ENCODE assay signal across 23 cellular contexts in the genomic region with DNA sequence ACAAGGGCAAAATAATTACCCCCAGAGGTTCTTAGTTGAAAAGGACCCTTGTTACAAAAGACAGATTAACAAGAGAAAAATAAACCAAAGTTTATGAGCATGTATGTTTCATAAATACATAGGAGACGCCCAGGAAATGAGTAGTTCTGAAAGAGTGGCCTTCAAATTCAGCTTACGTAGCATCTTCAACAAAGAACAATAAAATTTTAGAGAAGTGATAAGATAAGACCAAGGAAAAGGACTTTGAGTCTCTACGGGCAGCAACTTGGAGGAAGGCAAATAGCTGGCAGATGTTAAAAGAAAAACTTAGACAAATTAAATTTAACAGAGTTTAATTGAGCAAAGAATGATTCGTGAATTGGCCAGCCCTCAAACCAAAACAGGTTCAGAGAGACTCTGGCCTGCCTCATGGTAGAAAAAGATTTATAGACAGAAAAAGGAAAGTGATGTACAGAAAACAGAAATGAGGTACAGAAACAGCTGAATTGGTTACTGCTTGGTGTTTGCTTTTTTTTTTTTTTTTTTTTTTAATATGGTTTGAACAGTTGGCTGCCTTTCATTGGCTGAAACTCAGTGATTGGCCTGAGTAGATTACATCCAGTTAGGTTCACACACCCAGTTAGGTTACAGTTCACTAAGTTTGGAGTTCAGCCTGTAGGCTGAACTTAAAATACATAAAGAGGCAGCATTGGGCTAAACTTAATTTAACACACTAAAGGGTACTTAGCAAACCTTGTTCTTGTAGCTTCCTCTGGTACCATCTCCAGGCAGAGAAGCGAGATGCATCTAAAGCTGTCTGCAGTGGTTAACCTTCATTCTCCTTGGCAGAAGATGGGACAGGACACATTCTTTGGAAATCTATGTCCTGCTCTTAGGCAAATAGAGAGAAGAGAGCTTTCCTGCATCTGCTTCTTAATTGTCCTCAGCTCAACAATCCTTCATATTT. TPM values are rescaled to one million over a fixed set of nuclear protein-coding genes. Genes with fewer than 3 reads are reported as not detected.
A peak's percentile ranks its signal among the peaks of the same experiment; 100 is the strongest.
DNase-seq lines count a peak whose midpoint lies in the region; ATAC-seq and TF ChIP-seq lines count a peak whose summit lies in the region.
"Had no signal": no experiment of that assay in that cellular context is flagged by ENCODE, and none has a peak within 500 bp of the region (broad histone marks: within the 10 kb centered on the region; RNA-seq: fewer than 3 reads in every experiment).

No MANE protein-coding gene starts in this region.

- H3K79me2 ChIP-seq in SK-N-SH (ENCODE audit: insufficient read depth), result no peaks in the 10 kb centered on the region
- H3K79me2 ChIP-seq: parathyroid adenoma had no signal

- H3K9me3 Mint-ChIP-seq in stimulated activated effector memory CD8-positive, alpha-beta T cell treated with anti-CD3 and anti-CD28 coated beads, Interleukin-12 subunit alpha, Interleukin-12 subunit beta, amount 100 ng/mL, for 72 hours, result no peaks in the 10 kb centered on the region
- H3K9me3 Mint-ChIP-seq: activated CD4-positive, alpha-beta T cell treated with anti-CD3 and anti-CD28 coated beads, Interleukin-2, amount 10 ng/mL, durations not matched to agents 24 days and 14 days; memory B cell; natural killer cell treated with Interleukin-12 subunit alpha and Interleukin-12 subunit beta and Interleukin-15 and Interleukin-18, amount 100 ng/mL, for 72 hours; stimulated activated naive CD8-positive, alpha-beta T cell treated with anti-CD3 and anti-CD28 coated beads, Interleukin-15, Interleukin-2, amounts not matched to agents 100 ng/mL and 50 ng/mL, for 24 hours had no signal

- no peaks in the 10 kb centered on the region for H3K9me2 ChIP-seq in SK-N-SH

- H3K27ac ChIP-seq in SK-N-SH (ENCODE audit: low read depth in 2 of 2, low read length in 1 of 2) (no peak overlapping the region), VCaP (peak overlapping the region; percentile 76)
- H3K27ac ChIP-seq: 22Rv1, BLaER1, heart right ventricle, parathyroid adenoma had no signal

- DNase-seq in SK-N-SH, result no peak
- DNase-seq in fibroblast of the aortic adventitia (ENCODE audit: low read depth), result peak; percentile 78
- no peak for DNase-seq in stimulated activated effector memory CD8-positive, alpha-beta T cell treated with anti-CD3 and anti-CD28 coated beads, Interleukin-12 subunit alpha, Interleukin-12 subunit beta, amount 100 ng/mL, for 72 hours (ENCODE audit: low spot score in 2 of 2)
- no peak for DNase-seq in AG08395 (ENCODE audit: low spot score)
- DNase-seq in ecto neural progenitor cell (ENCODE audit: low spot score), result no peak
- no peak for DNase-seq in activated T-cell treated with anti-CD3 and anti-CD28 coated beads, Interleukin-2, amount 50 U/mL, for 48 hours
- DNase-seq: activated CD4-positive, alpha-beta T cell treated with anti-CD3 and anti-CD28 coated beads, Interleukin-2, amount 10 ng/mL, durations not matched to agents 24 days and 14 days; activated CD8-positive, alpha-beta memory T cell treated with anti-CD3 and anti-CD28 coated beads, Interleukin-2, amount 50 U/mL, for 4 hours; amniotic stem cell; H7; heart right ventricle; NCI-H1436 treated with DMSO at 0.1 percent for 48 hours; NCI-H82; trophoblast cell had no signal

- POLR2A ChIA-PET in SK-N-SH (lab: Yijun Ruan, JAX), result no interaction called here

- peak overlapping the region; percentile 10 for H3K4me3 Mint-ChIP-seq in stimulated activated effector memory CD8-positive, alpha-beta T cell treated with anti-CD3 and anti-CD28 coated beads, Interleukin-12 subunit alpha, Interleukin-12 subunit beta, amount 100 ng/mL, for 72 hours
- H3K4me3 Mint-ChIP-seq: activated CD4-positive, alpha-beta T cell treated with anti-CD3 and anti-CD28 coated beads, Interleukin-2, amount 10 ng/mL, durations not matched to agents 24 days and 14 days; memory B cell; natural killer cell treated with Interleukin-12 subunit alpha and Interleukin-12 subunit beta and Interleukin-15 and Interleukin-18, amount 100 ng/mL, for 72 hours; stimulated activated naive CD8-positive, alpha-beta T cell treated with anti-CD3 and anti-CD28 coated beads, Interleukin-15, Interleukin-2, amounts not matched to agents 100 ng/mL and 50 ng/mL, for 24 hours had no signal

- 59% methylated on average over 5 of the region's 5 CpGs for WGBS in SK-N-SH (ENCODE audit: low lambda C conversion rate)

- H3K4me1 ChIP-seq in SK-N-SH (ENCODE audit: control insufficient read depth in 1 of 2, insufficient read depth in 2 of 2, low read depth in 1 of 2, low read length in 1 of 2), result no peaks in the 10 kb centered on the region; a peak in 1 of 4 replicates
- H3K4me1 ChIP-seq: BLaER1, parathyroid adenoma had no signal

- no peak overlapping the region for H3K9ac ChIP-seq in SK-N-SH
- H3K9ac ChIP-seq: BLaER1, parathyroid adenoma had no signal

- H3K9me3 ChIP-seq in SK-N-SH, result no peaks in the 10 kb centered on the region
- H3K9me3 ChIP-seq: BLaER1, heart right ventricle had no signal

- H3K36me3 Mint-ChIP-seq in stimulated activated effector memory CD8-positive, alpha-beta T cell treated with anti-CD3 and anti-CD28 coated beads, Interleukin-12 subunit alpha, Interleukin-12 subunit beta, amount 100 ng/mL, for 72 hours, result no peaks in the 10 kb centered on the region
- H3K36me3 Mint-ChIP-seq: natural killer cell treated with Interleukin-12 subunit alpha and Interleukin-12 subunit beta and Interleukin-15 and Interleukin-18, amount 100 ng/mL, for 72 hours had no signal

- H3K27ac Mint-ChIP-seq in stimulated activated effector memory CD8-positive, alpha-beta T cell treated with anti-CD3 and anti-CD28 coated beads, Interleukin-12 subunit alpha, Interleukin-12 subunit beta, amount 100 ng/mL, for 72 hours, result peak overlapping the region; percentile 41
- H3K27ac Mint-ChIP-seq: activated CD4-positive, alpha-beta T cell treated with anti-CD3 and anti-CD28 coated beads, Interleukin-2, amount 10 ng/mL, durations not matched to agents 24 days and 14 days; memory B cell; natural killer cell treated with Interleukin-12 subunit alpha and Interleukin-12 subunit beta and Interleukin-15 and Interleukin-18, amount 100 ng/mL, for 72 hours; stimulated activated naive CD8-positive, alpha-beta T cell treated with anti-CD3 and anti-CD28 coated beads, Interleukin-15, Interleukin-2, amounts not matched to agents 100 ng/mL and 50 ng/mL, for 24 hours had no signal

- no peaks in the 10 kb centered on the region for H4K20me1 ChIP-seq in SK-N-SH (ENCODE audit: insufficient read depth)
- H4K20me1 ChIP-seq: BLaER1 had no signal

- no peak overlapping the region for H2AFZ ChIP-seq in SK-N-SH (ENCODE audit: low read depth)
- H2AFZ ChIP-seq: parathyroid adenoma had no signal

- no peak overlapping the region for H3K4me2 ChIP-seq in SK-N-SH
- H3K4me2 ChIP-seq: BLaER1 had no signal

- no peaks in the 10 kb centered on the region for H3K27me3 ChIP-seq in SK-N-SH (ENCODE audit: insufficient read depth)
- H3K27me3 ChIP-seq: BLaER1, heart right ventricle had no signal

- CTCF ChIA-PET in SK-N-SH (lab: Yijun Ruan, JAX), result interaction anchor here (1.0 to 1.8 kb wide), 4 partner anchors 18 to 219 kb away, joined by 3 to 8 read pairs (median 4); no protein-coding TSS in a partner anchor

- H3F3A ChIP-seq in SK-N-SH (replicated peaks; ENCODE audit: insufficient read depth), result no peaks in the 10 kb centered on the region

- no peak for TF ChIP-seq CTCF in SK-N-SH (IDR thresholded peaks at IDR 0.05)
- TF ChIP-seq CTCF in VCaP (conservative IDR thresholded peaks at IDR 0.05), result no peak
- no peak for TF ChIP-seq CTCF in fibroblast of the aortic adventitia (IDR thresholded peaks at IDR 0.05; ENCODE audit: insufficient read depth, low read length)

- peaks cover 11% of the 10 kb centered on the region for H3K4me1 Mint-ChIP-seq in stimulated activated effector memory CD8-positive, alpha-beta T cell treated with anti-CD3 and anti-CD28 coated beads, Interleukin-12 subunit alpha, Interleukin-12 subunit beta, amount 100 ng/mL, for 72 hours
- H3K4me1 Mint-ChIP-seq: activated CD4-positive, alpha-beta T cell treated with anti-CD3 and anti-CD28 coated beads, Interleukin-2, amount 10 ng/mL, durations not matched to agents 24 days and 14 days; memory B cell had no signal

- H3K4me3 ChIP-seq in SK-N-SH (ENCODE audit: low read depth in 2 of 2, low read length in 1 of 2) (no peak overlapping the region), fibroblast of the aortic adventitia (ENCODE audit: low read depth, low read length) (no peak overlapping the region)
- H3K4me3 ChIP-seq: BLaER1, heart right ventricle had no signal

- TF ChIP-seq RAD21 in SK-N-SH (IDR thresholded peaks at IDR 0.05; ENCODE audit: low read length), result no peak

- H3K36me3 ChIP-seq in SK-N-SH (replicated peaks in 1 of 2; ENCODE audit: control insufficient read depth in 1 of 2, insufficient read depth in 2 of 2, low read length in 1 of 2), result no peaks in the 10 kb centered on the region
- H3K36me3 ChIP-seq: BLaER1, heart right ventricle had no signal

- no peak for ATAC-seq in SK-N-SH treated with all-trans-retinoic acid at 6 μM for 48 hours
- ATAC-seq in stimulated activated effector memory CD8-positive, alpha-beta T cell treated with anti-CD3 and anti-CD28 coated beads, Interleukin-12 subunit alpha, Interleukin-12 subunit beta, amount 100 ng/mL, for 72 hours, result no peak
- ATAC-seq: heart right ventricle; natural killer cell treated with Interleukin-12 subunit alpha and Interleukin-12 subunit beta and Interleukin-15 and Interleukin-18, amount 100 ng/mL, for 72 hours had no signal

- no peak for TF ChIP-seq EP300 in SK-N-SH (IDR thresholded peaks at IDR 0.05; ENCODE audit: borderline replicate concordance in 1 of 2, low read depth in 1 of 2, low read length in 1 of 2)

TF ChIP-seq in SK-N-SH treated with all-trans-retinoic acid at 6 μM for 48 hours, 23 proteins besides CTCF, POLR2A, EP300 and RAD21 (continues in another document):
- peak; percentile 48 for TF ChIP-seq ISL1 (CRISPR knock-in tag; IDR thresholded peaks at IDR 0.05)

TF ChIP-seq in SK-N-SH, 30 proteins besides CTCF, POLR2A, EP300 and RAD21 (continues in another document):
- TF ChIP-seq EZH2phosphoT487 (IDR thresholded peaks at IDR 0.05; ENCODE audit: borderline replicate concordance, low read depth) (no peak), NRF1 (IDR thresholded peaks at IDR 0.05; ENCODE audit: low read depth, low read length) (no peak), GATA2 (CRISPR knock-in tag; IDR thresholded peaks at IDR 0.05) (no peak), RFX5 (IDR thresholded peaks at IDR 0.05; ENCODE audit: low read length) (no peak)
- TF ChIP-seq, protein P1, sequence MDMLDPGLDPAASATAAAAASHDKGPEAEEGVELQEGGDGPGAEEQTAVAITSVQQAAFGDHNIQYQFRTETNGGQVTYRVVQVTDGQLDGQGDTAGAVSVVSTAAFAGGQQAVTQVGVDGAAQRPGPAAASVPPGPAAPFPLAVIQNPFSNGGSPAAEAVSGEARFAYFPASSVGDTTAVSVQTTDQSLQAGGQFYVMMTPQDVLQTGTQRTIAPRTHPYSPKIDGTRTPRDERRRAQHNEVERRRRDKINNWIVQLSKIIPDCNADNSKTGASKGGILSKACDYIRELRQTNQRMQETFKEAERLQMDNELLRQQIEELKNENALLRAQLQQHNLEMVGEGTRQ (IDR thresholded peaks at IDR 0.05; ENCODE audit: borderline replicate concordance, low read depth, low read length), result no peak

RNA-seq across cellular contexts. Expression of a gene that starts 23.2 kb away (rescaled TPM):
- not detected in 2 replicates for polyA plus RNA-seq in SK-N-SH (2012; rRNA removed)
- polyA plus RNA-seq in SK-N-SH (2012; cell fraction: cytosol; rRNA removed), result not detected in 2 replicates
- polyA plus RNA-seq in SK-N-SH (2012; cell fraction: nucleus; rRNA removed), result not detected in 2 replicates
- total RNA-seq in fibroblast of the aortic adventitia (ENCODE audit: low replicate concordance), result not detected in 2 replicates
- total RNA-seq: G401; natural killer cell treated with Interleukin-12 subunit alpha and Interleukin-12 subunit beta and Interleukin-15 and Interleukin-18, amount 100 ng/mL, for 72 hours had no signal
